Comparison of ENCODE assay signal across 1 cellular context in genomic region chr4:54499308-54500074, GRCh38.
A peak's percentile ranks its signal among the peaks of the same experiment; 100 is the strongest.
TF ChIP-seq lines count a peak whose summit lies in the region.

No MANE protein-coding gene starts in this region.

TF ChIP-seq in K562, 482 proteins besides CTCF, POLR2A, EP300 and RAD21 (continued from another document):
- TF ChIP-seq, protein P1, sequence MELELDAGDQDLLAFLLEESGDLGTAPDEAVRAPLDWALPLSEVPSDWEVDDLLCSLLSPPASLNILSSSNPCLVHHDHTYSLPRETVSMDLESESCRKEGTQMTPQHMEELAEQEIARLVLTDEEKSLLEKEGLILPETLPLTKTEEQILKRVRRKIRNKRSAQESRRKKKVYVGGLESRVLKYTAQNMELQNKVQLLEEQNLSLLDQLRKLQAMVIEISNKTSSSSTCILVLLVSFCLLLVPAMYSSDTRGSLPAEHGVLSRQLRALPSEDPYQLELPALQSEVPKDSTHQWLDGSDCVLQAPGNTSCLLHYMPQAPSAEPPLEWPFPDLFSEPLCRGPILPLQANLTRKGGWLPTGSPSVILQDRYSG (tag; conservative IDR thresholded peaks at IDR 0.05; ENCODE audit: low read depth) = no peak
- peak; percentile 82 for TF ChIP-seq MEIS2 (IDR thresholded peaks at IDR 0.05; ENCODE audit: partially characterized antibody)
- no peak for TF ChIP-seq FOXK2 (conservative IDR thresholded peaks at IDR 0.05 in 1 of 2, IDR thresholded peaks at IDR 0.05 in 1 of 2; ENCODE audit: low read depth in 2 of 2)
- TF ChIP-seq KLF6 (CRISPR knock-in tag; IDR thresholded peaks at IDR 0.05; ENCODE audit: borderline replicate concordance) = no peak
- TF ChIP-seq, protein P2, sequence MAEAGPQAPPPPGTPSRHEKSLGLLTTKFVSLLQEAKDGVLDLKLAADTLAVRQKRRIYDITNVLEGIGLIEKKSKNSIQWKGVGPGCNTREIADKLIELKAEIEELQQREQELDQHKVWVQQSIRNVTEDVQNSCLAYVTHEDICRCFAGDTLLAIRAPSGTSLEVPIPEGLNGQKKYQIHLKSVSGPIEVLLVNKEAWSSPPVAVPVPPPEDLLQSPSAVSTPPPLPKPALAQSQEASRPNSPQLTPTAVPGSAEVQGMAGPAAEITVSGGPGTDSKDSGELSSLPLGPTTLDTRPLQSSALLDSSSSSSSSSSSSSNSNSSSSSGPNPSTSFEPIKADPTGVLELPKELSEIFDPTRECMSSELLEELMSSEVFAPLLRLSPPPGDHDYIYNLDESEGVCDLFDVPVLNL (CRISPR knock-in tag; IDR thresholded peaks at IDR 0.05; ENCODE audit: low read depth) = no peak
- no peak for TF ChIP-seq NFRKB (IDR thresholded peaks at IDR 0.05; ENCODE audit: low read depth)
- TF ChIP-seq YBX1 (IDR thresholded peaks at IDR 0.05) = no peak
- TF ChIP-seq CBX8 (IDR thresholded peaks at IDR 0.05; ENCODE audit: borderline replicate concordance, extremely low read depth, low read depth, low read length, poor library complexity, severe bottlenecking) = no peak
- TF ChIP-seq SRSF1 (IDR thresholded peaks at IDR 0.05; ENCODE audit: low read depth, low read length) = no peak
- TF ChIP-seq RFX5 (IDR thresholded peaks at IDR 0.05; ENCODE audit: low read depth, low read length) = no peak
- TF ChIP-seq SNIP1 (IDR thresholded peaks at IDR 0.05; ENCODE audit: low read depth) = no peak
- TF ChIP-seq KLF16 (IDR thresholded peaks at IDR 0.05) = 0 out of 2 replicates have a peak, but pooled peaks have one; percentile 24
